24 cellular contexts compared by ENCODE assay signal in the genomic region with DNA sequence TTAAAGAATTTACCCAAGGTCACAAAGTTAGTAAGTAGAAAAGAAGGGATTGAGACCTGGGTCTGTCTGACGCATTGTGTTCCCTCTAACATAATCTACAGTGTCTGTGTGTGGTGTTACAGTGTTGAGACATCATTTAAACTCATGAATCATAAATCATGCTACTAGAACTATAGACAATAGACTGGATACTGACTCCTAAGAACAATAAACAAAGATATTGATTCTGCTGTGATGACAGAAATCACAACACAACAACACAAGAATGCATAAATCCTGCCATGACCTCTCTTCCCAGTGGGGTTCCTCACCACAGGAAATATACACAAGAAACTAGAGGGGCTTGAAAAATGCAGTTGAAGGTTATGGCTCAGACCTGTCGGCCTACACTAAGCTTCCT.
"Had no signal": no experiment of that assay in that cellular context is flagged by ENCODE, and none has a peak within 500 bp of the region (broad histone marks: within the 10 kb centered on the region; RNA-seq: fewer than 3 reads in every experiment).

No MANE protein-coding gene starts in this region.

- H3K27ac ChIP-seq: foreskin keratinocyte, hepatocyte, neutrophil, ovary, prostate gland, right atrium auricular region, spleen, upper lobe of left lung had no signal

- H3K4me3 ChIP-seq: hepatocyte, ovary, prostate gland, right atrium auricular region, spleen, upper lobe of left lung had no signal

- ATAC-seq: activated CD8-positive, alpha-beta T cell treated with anti-CD3 and anti-CD28 coated beads, Interleukin-2, amount 10 ng/mL, durations not matched to agents 7 days and 5 days; activated naive CD4-positive, alpha-beta T cell treated with anti-CD3 and anti-CD28 coated beads, Interleukin-2, amount 50 U/mL, for 72 hours; activated T-helper 17 cell treated with anti-CD3 and anti-CD28 coated beads, Interleukin-2, amount 50 U/mL, for 72 hours; foreskin keratinocyte; left ventricle myocardium superior; naive thymus-derived CD8-positive, alpha-beta T cell had no signal

- H3K4me1 ChIP-seq: prostate gland, right atrium auricular region had no signal

- H3K9me3 ChIP-seq: neutrophil, ovary, prostate gland, right atrium auricular region, spleen, upper lobe of left lung had no signal

- DNase-seq: activated CD4-positive, alpha-beta T cell treated with anti-CD3 and anti-CD28 coated beads for 1 hour; activated CD4-positive, alpha-beta T cell treated with anti-CD3 and anti-CD28 coated beads, Interleukin-2, amount 50 U/mL, for 1 hour; activated CD8-positive, alpha-beta T cell treated with anti-CD3 and anti-CD28 coated beads, Interleukin-2, amount 10 ng/mL, durations not matched to agents 7 days and 5 days; aorta; effector CD8-positive, alpha-beta T cell; foreskin keratinocyte; glutamatergic neuron; immature natural killer cell; kidney glomerular epithelial cell; left ventricle myocardium superior; mammary epithelial cell; naive thymus-derived CD8-positive, alpha-beta T cell; ovary; spleen; stimulated activated CD4-positive, alpha-beta T cell treated with anti-CD3 and anti-CD28 coated beads, Interleukin-4, amount 100 ng/mL, for 1 hour; stimulated activated naive CD4-positive, alpha-beta T cell; T-helper 9 cell; upper lobe of left lung had no signal

- H3K36me3 ChIP-seq: neutrophil, ovary, prostate gland, right atrium auricular region, spleen, upper lobe of left lung had no signal
